In genomic region chr5:40904205-40904993, GRCh38 we compare ENCODE assay signal across 8 cellular contexts. TPM values are rescaled to one million over a fixed set of nuclear protein-coding genes. Genes with fewer than 3 reads are reported as not detected.
DNase-seq lines count a peak whose midpoint lies in the region; ATAC-seq lines count a peak whose summit lies in the region.

No MANE protein-coding gene starts in this region.

- ATAC-seq in GM19351 (IDR thresholded peaks at IDR 0.05; ENCODE audit: unreplicated experiment): peak; percentile 95
- ATAC-seq in HG03378 (IDR thresholded peaks at IDR 0.05; ENCODE audit: unreplicated experiment): peak; percentile 91
- peak; percentile 93 to 95 for ATAC-seq in left cardiac atrium
- peak; percentile 96 for ATAC-seq in sciatic nerve

- no peaks in the 10 kb centered on the region for H3K36me3 Mint-ChIP-seq in activated naive CD4-positive, alpha-beta T cell treated with anti-CD3 and anti-CD28 coated beads, Interleukin-2, amount 10 ng/mL, durations not matched to agents 7 days and 5 days

- no peak overlapping the region for H3K4me3 Mint-ChIP-seq in activated naive CD4-positive, alpha-beta T cell treated with anti-CD3 and anti-CD28 coated beads, Interleukin-2, amount 10 ng/mL, durations not matched to agents 7 days and 5 days

- no peak overlapping the region for H3K4me3 ChIP-seq in effector memory CD4-positive, alpha-beta T cell (ENCODE audit: insufficient read depth, low read depth, low read length, poor library complexity, severe bottlenecking)

- H3K4me1 Mint-ChIP-seq in activated naive CD4-positive, alpha-beta T cell treated with anti-CD3 and anti-CD28 coated beads, Interleukin-2, amount 10 ng/mL, durations not matched to agents 7 days and 5 days: no peaks in the 10 kb centered on the region

- H3K27me3 Mint-ChIP-seq in activated naive CD4-positive, alpha-beta T cell treated with anti-CD3 and anti-CD28 coated beads, Interleukin-2, amount 10 ng/mL, durations not matched to agents 7 days and 5 days: peaks cover 16% of the 10 kb centered on the region

- DNase-seq in DMS53 (lab: John Stamatoyannopoulos, UW): peak; percentile 70
- DNase-seq in NCI-H460 (ENCODE audit: extremely low read depth, low read depth): peak; percentile 58
- DNase-seq in activated naive CD4-positive, alpha-beta T cell treated with anti-CD3 and anti-CD28 coated beads, Interleukin-2, amount 10 ng/mL, durations not matched to agents 7 days and 5 days: peak; percentile 46
- peak; percentile 67 for DNase-seq in left cardiac atrium
- peak; percentile 71 for DNase-seq in sciatic nerve (ENCODE audit: low spot score)
- DNase-seq in effector memory CD4-positive, alpha-beta T cell: no peak

- intact Hi-C loops in left cardiac atrium (cut with DNase I): loop anchor here (2.0 to 10.0 kb wide), 4 partner anchors 58 to 940 kb away; no protein-coding TSS in a partner anchor
- intact Hi-C loops in sciatic nerve (cut with DNase I): no loop called here

- CTCF ChIA-PET in activated naive CD4-positive, alpha-beta T cell treated with anti-CD3 and anti-CD28 coated beads, Interleukin-2, amount 10 ng/mL, durations not matched to agents 7 days and 5 days (lab: Charles Lee): interaction anchor here (0.7 to 1.2 kb wide), 10 partner anchors 8 to 1188 kb away, joined by 3 to 4 read pairs (median 3); no protein-coding TSS in a partner anchor

- H3K4me1 ChIP-seq in effector memory CD4-positive, alpha-beta T cell (ENCODE audit: control insufficient read depth, insufficient read depth, low read length, poor library complexity, severe bottlenecking): no peaks in the 10 kb centered on the region

- peaks cover 2% of the 10 kb centered on the region for H3K9me3 Mint-ChIP-seq in activated naive CD4-positive, alpha-beta T cell treated with anti-CD3 and anti-CD28 coated beads, Interleukin-2, amount 10 ng/mL, durations not matched to agents 7 days and 5 days

- H3K27ac Mint-ChIP-seq in activated naive CD4-positive, alpha-beta T cell treated with anti-CD3 and anti-CD28 coated beads, Interleukin-2, amount 10 ng/mL, durations not matched to agents 7 days and 5 days: no peak overlapping the region

- no peaks in the 10 kb centered on the region for H3K27me3 ChIP-seq in effector memory CD4-positive, alpha-beta T cell (replicated peaks; ENCODE audit: control insufficient read depth, insufficient read depth, low read length, poor library complexity, severe bottlenecking)

- H3K9me3 ChIP-seq in effector memory CD4-positive, alpha-beta T cell (ENCODE audit: control insufficient read depth, low read length): no peaks in the 10 kb centered on the region

- H3K36me3 ChIP-seq in effector memory CD4-positive, alpha-beta T cell (ENCODE audit: control insufficient read depth, insufficient read depth, low read length): no peaks in the 10 kb centered on the region

- no peak overlapping the region for H3K27ac ChIP-seq in effector memory CD4-positive, alpha-beta T cell (ENCODE audit: insufficient read depth, low read length, poor library complexity, severe bottlenecking)

RNA-seq across cellular contexts. Expression of gene C7, which starts 4.9 kb away (rescaled TPM):
- not detected in 2 replicates for total RNA-seq in NCI-H460 (2014; rRNA removed; shearing (Covaris generic))
- not detected in 2 replicates for polyA plus RNA-seq in NCI-H460 (2014; cell fraction: nucleus; rRNA removed)
- 100 to 1,000 TPM; 429 to 582 TPM for total RNA-seq in left cardiac atrium
- total RNA-seq in sciatic nerve: 37.4 TPM

Comparison
In these comparisons a context has a peak if more than half of its experiments do, and no peak if none do; other contexts are left out.
1. DNase-seq: peak in DMS53 (single experiment), NCI-H460 (single experiment), activated naive CD4-positive, alpha-beta T cell treated with anti-CD3 and anti-CD28 coated beads, Interleukin-2, amount 10 ng/mL, durations not matched to agents 7 days and 5 days (single experiment), left cardiac atrium (single experiment) and sciatic nerve (single experiment); none in effector memory CD4-positive, alpha-beta T cell (0 of 3).
2. RNA of gene C7, which starts 4.9 kb away (total RNA-seq): 429 to 582 TPM in left cardiac atrium and 37.4 TPM in sciatic nerve (single experiment); not detected in NCI-H460; every median in the first group is over 10 times any median in the second.
3. Peak in every context shown above with its lines, with median percentiles within 50 percentile points of each other: ATAC-seq.